Comparison of ENCODE assay signal across 20 cellular contexts in the genomic region with DNA sequence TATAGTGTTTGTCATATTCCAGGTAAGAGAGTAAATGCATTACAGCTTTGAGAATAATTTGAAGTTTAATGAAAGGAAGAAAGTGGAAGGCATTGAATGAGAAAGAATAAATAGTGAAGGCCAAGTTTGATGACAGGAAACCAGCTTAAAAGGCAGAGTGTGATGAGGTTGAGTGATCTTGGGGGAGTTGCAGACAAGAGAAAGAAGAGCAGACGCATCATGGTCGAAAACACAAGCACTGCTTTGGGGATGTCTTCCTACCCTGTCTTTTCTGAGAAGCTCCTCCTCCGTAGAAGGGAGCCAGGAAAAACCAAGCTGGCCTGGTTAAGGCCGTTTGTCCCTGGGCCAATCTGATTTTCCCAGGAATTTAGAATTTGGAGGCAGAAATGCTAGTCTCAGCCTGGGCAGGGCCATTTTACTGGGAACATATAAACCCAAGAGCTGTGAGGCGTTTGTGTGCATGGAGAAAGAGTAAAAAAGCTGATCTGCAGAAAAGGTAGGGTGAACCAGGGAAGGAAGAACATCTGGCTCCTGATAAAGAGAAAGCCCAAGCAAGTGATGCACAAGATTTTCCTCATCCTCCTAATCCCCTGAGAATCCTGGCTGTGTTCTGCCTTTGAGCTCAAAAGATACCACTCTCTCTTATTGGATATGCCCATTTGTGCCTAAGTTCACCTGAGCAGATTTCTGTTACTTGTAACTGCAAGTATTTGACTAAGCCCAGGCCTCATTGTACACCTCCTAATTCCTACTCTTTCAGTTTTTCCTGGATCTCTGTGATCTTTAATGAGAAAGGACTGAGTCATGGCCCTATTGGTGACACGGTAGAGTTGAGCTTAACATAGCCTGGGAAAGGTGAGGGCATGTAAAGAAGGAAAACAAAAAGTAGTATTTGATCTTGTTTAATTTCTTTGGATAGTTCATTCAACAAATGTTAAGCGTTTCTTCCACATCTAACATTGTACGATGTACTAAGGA.
DNase-seq lines count a peak whose midpoint lies in the region; ATAC-seq, FAIRE-seq and TF ChIP-seq lines count a peak whose summit lies in the region.
"Had no signal": no experiment of that assay in that cellular context is flagged by ENCODE, and none has a peak within 500 bp of the region (broad histone marks: within the 10 kb centered on the region; RNA-seq: fewer than 3 reads in every experiment).

No MANE protein-coding gene starts in this region.

- no peak for TF ChIP-seq POLR2A in breast epithelium (IDR thresholded peaks at IDR 0.05)
- no peak for TF ChIP-seq POLR2A in K562 (conservative IDR thresholded peaks at IDR 0.05)
- TF ChIP-seq POLR2A in vagina (IDR thresholded peaks at IDR 0.05), result no peak

- TF ChIP-seq EP300 in K562 (IDR thresholded peaks at IDR 0.05; ENCODE audit: low read length), result no peak

- TF ChIP-seq RAD21 in K562 (CRISPR knock-in tag; conservative IDR thresholded peaks at IDR 0.05 in 1 of 2, IDR thresholded peaks at IDR 0.05 in 1 of 2), result no peak

- H3K79me2 ChIP-seq in K562 (ENCODE audit: control insufficient read depth, insufficient read depth, low read length), result no peaks in the 10 kb centered on the region

- TF ChIP-seq CTCF in breast epithelium (IDR thresholded peaks at IDR 0.05) (no peak), MCF 10A (IDR thresholded peaks at IDR 0.05; ENCODE audit: unreplicated experiment) (no peak), K562 (IDR thresholded peaks at IDR 0.05 in 2 of 3, conservative IDR thresholded peaks at IDR 0.05 in 1 of 3; ENCODE audit: insufficient read depth in 2 of 3, low read depth in 1 of 3, low read length in 3 of 3) (no peak), right atrium auricular region (IDR thresholded peaks at IDR 0.05) (no peak), vagina (IDR thresholded peaks at IDR 0.05) (no peak), mucosa of descending colon (IDR thresholded peaks at IDR 0.05) (no peak)

- no peak for ATAC-seq in K562
- no peak for ATAC-seq in mucosa of descending colon
- ATAC-seq: Panc1 had no signal

- H3K9me3 ChIP-seq in breast epithelium, result no peaks in the 10 kb centered on the region
- no peaks in the 10 kb centered on the region for H3K9me3 ChIP-seq in K562 (replicated peaks; ENCODE audit: control insufficient read depth, insufficient read depth, low read depth, low read length)
- H3K9me3 ChIP-seq in right atrium auricular region, result no peaks in the 10 kb centered on the region
- H3K9me3 ChIP-seq in vagina, result no peaks in the 10 kb centered on the region
- H3K9me3 ChIP-seq in mucosa of descending colon, result no peaks in the 10 kb centered on the region
- H3K9me3 ChIP-seq: sigmoid colon had no signal

- H3K36me3 ChIP-seq in breast epithelium (no peaks in the 10 kb centered on the region), K562 (ENCODE audit: control insufficient read depth, insufficient read depth, low read length) (no peaks in the 10 kb centered on the region; the same call in 2 of the 3 replicates), right atrium auricular region (no peaks in the 10 kb centered on the region), vagina (no peaks in the 10 kb centered on the region), mucosa of descending colon (ENCODE audit: low read depth) (no peaks in the 10 kb centered on the region)
- H3K36me3 ChIP-seq: sigmoid colon had no signal

- no TSS peak for BruUV-seq in MCF 10A (replicated peaks; lab: Mats Ljungman, UMichigan)
- no TSS peak for BruUV-seq in K562 (replicated peaks; lab: Mats Ljungman, UMichigan)

- H3K27ac Mint-ChIP-seq in MCF 10A (ENCODE audit: low read depth, unreplicated experiment), result no peak overlapping the region
- H3K27ac Mint-ChIP-seq: nephron had no signal

- peaks cover 35% of the 10 kb centered on the region for H3K4me1 Mint-ChIP-seq in MCF 10A (ENCODE audit: insufficient read depth, unreplicated experiment)

- peaks cover 0 to 7% of the 10 kb centered on the region in 2 donors for H3K4me1 ChIP-seq in breast epithelium
- H3K4me1 ChIP-seq in K562 (replicated peaks in 1 of 2; ENCODE audit: control insufficient read depth in 2 of 2, insufficient read depth in 2 of 2, low read length in 2 of 2), result peaks cover 0 to 10% of the 10 kb centered on the region in 2 experiments; a peak in 2 of 5 replicates
- peaks cover 0 to 15% of the 10 kb centered on the region in 2 donors for H3K4me1 ChIP-seq in right atrium auricular region
- H3K4me1 ChIP-seq in vagina, result peaks cover 38% of the 10 kb centered on the region
- no peaks in the 10 kb centered on the region for H3K4me1 ChIP-seq in mucosa of descending colon (ENCODE audit: low read depth)

- DNase-seq in breast epithelium (ENCODE audit: low spot score in 2 of 2), result no peak
- DNase-seq in MCF 10A (ENCODE audit: unreplicated experiment), result no peak
- DNase-seq in K562 (ENCODE audit: extremely low read depth in 1 of 4, low spot score in 3 of 4), result no peak
- DNase-seq in right atrium auricular region (ENCODE audit: low spot score), result peak; percentile 66
- DNase-seq in vagina (ENCODE audit: extremely low spot score in 2 of 2), result no peak
- no peak for DNase-seq in mucosa of descending colon
- DNase-seq in stimulated activated naive CD4-positive, alpha-beta T cell treated with Interleukin-2 at 50 U/mL for 16 hours (lab: John Stamatoyannopoulos, UW), result no peak
- DNase-seq in C1 segment of cervical spinal cord (lab: John Stamatoyannopoulos, UW), result no peak
- DNase-seq: activated CD4-positive, CD25-positive, alpha-beta regulatory T cell; activated naive CD4-positive, alpha-beta T cell treated with anti-CD3 and anti-CD28 coated beads, Interleukin-2, amount 50 U/mL, for 16 hours; caudate nucleus; HCEC 1CT; head of caudate nucleus; NCI-H146; sigmoid colon; stimulated activated CD4-positive, alpha-beta T cell treated with anti-CD3 and anti-CD28 coated beads, Interleukin-4, amount 100 ng/mL, for 24 hours had no signal

- POLR2A ChIA-PET in MCF 10A (lab: Yijun Ruan, JAX), result interaction anchor here (0.6 to 1.9 kb wide), 7 partner anchors 9 to 211 kb away, joined by 3 to 5 read pairs (median 3); a partner anchor contains a TSS
- POLR2A ChIA-PET in K562 (lab: Yijun Ruan, JAX), result interaction anchor here (1.0 kb wide), 1 partner anchor 9 kb away, joined by 3 read pairs; no protein-coding TSS in a partner anchor

- H3K27ac ChIP-seq in breast epithelium, result peak overlapping the region; percentile 46
- H3K27ac ChIP-seq in K562 (ENCODE audit: extremely low read depth, low read depth, low read length), result no peak overlapping the region
- H3K27ac ChIP-seq in right atrium auricular region, result no peak overlapping the region
- H3K27ac ChIP-seq in vagina, result peak overlapping the region; percentile 54
- H3K27ac ChIP-seq: KMS-11, sigmoid colon had no signal

- CTCF ChIA-PET in MCF 10A (lab: Yijun Ruan, JAX), result interaction anchor here (0.6 to 1.9 kb wide), 6 partner anchors 10 to 454 kb away, joined by 3 to 7 read pairs (median 3); no protein-coding TSS in a partner anchor
- CTCF ChIA-PET in K562 (lab: Yijun Ruan, JAX; ENCODE audit: low intra/inter-chr PET ratio), result no interaction called here

- WGBS in K562 (ENCODE audit: insufficient coverage, low coverage, missing lambda C conversion rate), result 53% methylated on average over 8 of the region's 8 CpGs

- H3K4me2 ChIP-seq in K562 (ENCODE audit: insufficient read depth, low read length), result no peak overlapping the region
- H3K4me2 ChIP-seq: KMS-11 had no signal

- H3K4me3 Mint-ChIP-seq in MCF 10A (ENCODE audit: unreplicated experiment), result no peak overlapping the region
- H3K4me3 Mint-ChIP-seq: nephron had no signal

- H3K4me3 ChIP-seq in breast epithelium, result no peak overlapping the region
- no peak overlapping the region for H3K4me3 ChIP-seq in K562
- H3K4me3 ChIP-seq in right atrium auricular region, result no peak overlapping the region
- no peak overlapping the region for H3K4me3 ChIP-seq in vagina
- no peak overlapping the region for H3K4me3 ChIP-seq in mucosa of descending colon
- H3K4me3 ChIP-seq: sigmoid colon had no signal

- H3K9me1 ChIP-seq in K562 (ENCODE audit: control insufficient read depth, insufficient read depth, low read length), result no peaks in the 10 kb centered on the region

- H3K27me3 Mint-ChIP-seq in MCF 10A (ENCODE audit: insufficient read depth, unreplicated experiment), result no peaks in the 10 kb centered on the region

- intact Hi-C loops in breast epithelium (cut with DNase I; ENCODE audit: low total_unique reads) (no loop called here), MCF 10A (cut with micrococcal nuclease) (no loop called here), K562 (cut with micrococcal nuclease) (no loop called here), vagina (cut with DNase I) (no loop called here), mucosa of descending colon (cut with DNase I, micrococcal nuclease) (no loop called here)

- no peak overlapping the region for H3K9ac ChIP-seq in K562 (ENCODE audit: insufficient read depth in 1 of 2, low read depth in 2 of 2, low read length in 2 of 2)
- H3K9ac ChIP-seq: KMS-11 had no signal

- H2AFZ ChIP-seq in K562 (ENCODE audit: low read depth, low read length), result no peak overlapping the region

- FAIRE-seq in K562 (lab: Jason Lieb, UNC), result no peak
- FAIRE-seq: endometrium had no signal

- H3K27me3 ChIP-seq in breast epithelium (no peaks in the 10 kb centered on the region), K562 (ENCODE audit: control insufficient read depth in 2 of 2, insufficient read depth in 2 of 2, low read length in 2 of 2) (no peaks in the 10 kb centered on the region), right atrium auricular region (no peaks in the 10 kb centered on the region), vagina (no peaks in the 10 kb centered on the region)
- H3K27me3 ChIP-seq: sigmoid colon had no signal

- H3K9me3 Mint-ChIP-seq in MCF 10A (ENCODE audit: unreplicated experiment), result no peaks in the 10 kb centered on the region
- H3K9me3 Mint-ChIP-seq: nephron had no signal

- peaks cover 50% of the 10 kb centered on the region for H3K36me3 Mint-ChIP-seq in MCF 10A (ENCODE audit: insufficient read depth, unreplicated experiment)

- in situ Hi-C loops in K562 (cut with MboI), result no loop called here

- no peaks in the 10 kb centered on the region for H4K20me1 ChIP-seq in K562 (replicated peaks; ENCODE audit: control insufficient read depth, insufficient read depth, low read length)

TF ChIP-seq in K562, 482 proteins besides CTCF, POLR2A, EP300 and RAD21 (continues in another document):
- TF ChIP-seq PTRF (tag; IDR thresholded peaks at IDR 0.05), result no peak
- TF ChIP-seq SMAD3 (CRISPR knock-in tag; conservative IDR thresholded peaks at IDR 0.05), result no peak
- TF ChIP-seq, protein P1, sequence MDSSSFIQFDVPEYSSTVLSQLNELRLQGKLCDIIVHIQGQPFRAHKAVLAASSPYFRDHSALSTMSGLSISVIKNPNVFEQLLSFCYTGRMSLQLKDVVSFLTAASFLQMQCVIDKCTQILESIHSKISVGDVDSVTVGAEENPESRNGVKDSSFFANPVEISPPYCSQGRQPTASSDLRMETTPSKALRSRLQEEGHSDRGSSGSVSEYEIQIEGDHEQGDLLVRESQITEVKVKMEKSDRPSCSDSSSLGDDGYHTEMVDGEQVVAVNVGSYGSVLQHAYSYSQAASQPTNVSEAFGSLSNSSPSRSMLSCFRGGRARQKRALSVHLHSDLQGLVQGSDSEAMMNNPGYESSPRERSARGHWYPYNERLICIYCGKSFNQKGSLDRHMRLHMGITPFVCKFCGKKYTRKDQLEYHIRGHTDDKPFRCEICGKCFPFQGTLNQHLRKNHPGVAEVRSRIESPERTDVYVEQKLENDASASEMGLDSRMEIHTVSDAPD (CRISPR knock-in tag; IDR thresholded peaks at IDR 0.05), result no peak
- TF ChIP-seq SMARCB1 (IDR thresholded peaks at IDR 0.05; ENCODE audit: insufficient read length, low read depth), result no peak

Comparison
In these comparisons a context has a peak if more than half of its experiments do, and no peak if none do; other contexts are left out.
1. H3K27ac ChIP-seq: peak in breast epithelium (2 of 2) and vagina (single experiment); none in K562 (single experiment) and right atrium auricular region (0 of 2).